In the genomic region with DNA sequence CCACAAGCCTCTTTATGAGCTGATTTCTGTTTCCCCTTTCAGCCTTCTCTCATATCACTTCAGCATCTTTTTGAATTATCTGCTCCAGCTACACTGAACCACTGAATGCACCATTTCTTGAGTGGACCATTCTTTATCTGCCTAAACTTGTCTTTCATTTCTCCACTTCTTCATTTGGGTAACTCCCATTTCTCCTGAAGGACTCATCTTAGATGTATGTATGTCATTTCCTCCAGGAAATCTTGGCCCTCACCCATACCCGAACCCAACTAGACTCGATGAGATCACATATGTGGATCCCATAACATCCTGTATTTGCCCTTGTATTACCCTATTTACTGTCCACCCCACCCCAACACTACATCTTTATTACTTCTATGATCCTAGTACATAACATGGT, we compare ENCODE assay signal across 21 cellular contexts.
A peak's percentile ranks its signal among the peaks of the same experiment; 100 is the strongest.
DNase-seq lines count a peak whose midpoint lies in the region; ATAC-seq and TF ChIP-seq lines count a peak whose summit lies in the region.
"Had no signal": no experiment of that assay in that cellular context is flagged by ENCODE, and none has a peak within 500 bp of the region (broad histone marks: within the 10 kb centered on the region; RNA-seq: fewer than 3 reads in every experiment).

No MANE protein-coding gene starts in this region.

- dilution Hi-C loops in mammary epithelial cell (cut with HindIII; ENCODE audit: low sequenced_read_pairs): no loop called here

- TF ChIP-seq CTCF in mammary epithelial cell (conservative IDR thresholded peaks at IDR 0.05 in 1 of 2, IDR thresholded peaks at IDR 0.05 in 1 of 2; ENCODE audit: extremely low read depth in 1 of 2, insufficient read depth in 1 of 2, low read depth in 1 of 2, low read length in 2 of 2): no peak
- TF ChIP-seq CTCF in MCF 10A (IDR thresholded peaks at IDR 0.05; ENCODE audit: unreplicated experiment): no peak
- no peak for TF ChIP-seq CTCF in RWPE2 (IDR thresholded peaks at IDR 0.05; ENCODE audit: poor library complexity, severe bottlenecking)
- no peak for TF ChIP-seq CTCF in foreskin keratinocyte (conservative IDR thresholded peaks at IDR 0.05)
- TF ChIP-seq CTCF in CD4-positive, alpha-beta T cell (IDR thresholded peaks at IDR 0.05): no peak

- H3K4me3 Mint-ChIP-seq in MCF 10A (ENCODE audit: unreplicated experiment): no peak overlapping the region
- H3K4me3 Mint-ChIP-seq in CD4-positive, alpha-beta T cell: no peak overlapping the region
- H3K4me3 Mint-ChIP-seq: CD14-positive monocyte; CD4-positive, alpha-beta memory T cell had no signal

- 48% methylated on average over 2 of the region's 2 CpGs for WGBS in mammary epithelial cell (ENCODE audit: low coverage, missing lambda C conversion rate)

- H3K27ac Mint-ChIP-seq in MCF 10A (ENCODE audit: low read depth, unreplicated experiment): no peak overlapping the region
- no peak overlapping the region for H3K27ac Mint-ChIP-seq in CD4-positive, alpha-beta T cell
- H3K27ac Mint-ChIP-seq: CD14-positive monocyte; CD4-positive, alpha-beta memory T cell had no signal

- H3K9ac ChIP-seq in mammary epithelial cell (ENCODE audit: insufficient read depth, low read length): no peak overlapping the region
- H3K9ac ChIP-seq: BLaER1 treated with 17β-estradiol and CSF1 and Interleukin-3, amounts not matched to agents 10 nM and 100 nM; GM23248 had no signal

- POLR2A ChIA-PET in MCF 10A (lab: Yijun Ruan, JAX): no interaction called here
- POLR2A ChIA-PET in CD4-positive, alpha-beta T cell (lab: Charles Lee): no interaction called here

- H3K9me3 Mint-ChIP-seq in MCF 10A (ENCODE audit: unreplicated experiment): no peaks in the 10 kb centered on the region
- no peaks in the 10 kb centered on the region for H3K9me3 Mint-ChIP-seq in CD4-positive, alpha-beta T cell
- H3K9me3 Mint-ChIP-seq: CD4-positive, alpha-beta memory T cell had no signal

- no peaks in the 10 kb centered on the region for H3K36me3 ChIP-seq in mammary epithelial cell (ENCODE audit: insufficient read depth, low read length)
- no peaks in the 10 kb centered on the region for H3K36me3 ChIP-seq in RWPE2 (ENCODE audit: low read depth)
- H3K36me3 ChIP-seq: BE2C; BLaER1 treated with 17β-estradiol and CSF1 and Interleukin-3, amounts not matched to agents 10 nM and 100 nM had no signal

- no peaks in the 10 kb centered on the region for H3K9me3 ChIP-seq in mammary epithelial cell (replicated peaks; ENCODE audit: insufficient read depth, low read length)
- no peaks in the 10 kb centered on the region for H3K9me3 ChIP-seq in RWPE2 (ENCODE audit: severe bottlenecking)
- H3K9me3 ChIP-seq in CD4-positive, alpha-beta T cell (ENCODE audit: control insufficient read depth, low read length): no peaks in the 10 kb centered on the region
- H3K9me3 ChIP-seq: BE2C had no signal

- no peaks in the 10 kb centered on the region for H4K20me1 ChIP-seq in mammary epithelial cell (ENCODE audit: insufficient read depth, low read length)
- H4K20me1 ChIP-seq: BLaER1 treated with 17β-estradiol and CSF1 and Interleukin-3, amounts not matched to agents 10 nM and 100 nM had no signal

- peak; percentile 31; the same call in 2 of the 3 replicates for ATAC-seq in RWPE2 (ENCODE audit: low read depth)
- peak; percentile 57 for ATAC-seq in foreskin keratinocyte
- no peak for ATAC-seq in CD4-positive, alpha-beta T cell (ENCODE audit: poor library complexity)

- H3K36me3 Mint-ChIP-seq in MCF 10A (ENCODE audit: insufficient read depth, unreplicated experiment): no peaks in the 10 kb centered on the region
- no peaks in the 10 kb centered on the region for H3K36me3 Mint-ChIP-seq in CD4-positive, alpha-beta T cell (ENCODE audit: low read depth)
- H3K36me3 Mint-ChIP-seq: CD14-positive monocyte; CD4-positive, alpha-beta memory T cell had no signal

- H3K27ac ChIP-seq in mammary epithelial cell (ENCODE audit: insufficient read depth, low read depth, low read length) (no peak overlapping the region), RWPE2 (ENCODE audit: poor library complexity, severe bottlenecking) (no peak overlapping the region), foreskin keratinocyte (no peak overlapping the region)
- no peak overlapping the region for H3K27ac ChIP-seq in CD4-positive, alpha-beta T cell (ENCODE audit: low read depth, low read length)
- H3K27ac ChIP-seq: 22Rv1; BLaER1 treated with 17β-estradiol and CSF1 and Interleukin-3, amounts not matched to agents 10 nM and 100 nM; GM23248 had no signal

- intact Hi-C loops in mammary epithelial cell (cut with micrococcal nuclease) (no loop called here), MCF 10A (cut with micrococcal nuclease) (no loop called here)
- intact Hi-C loops in CD4-positive, alpha-beta T cell (cut with DNase I, micrococcal nuclease): no loop called here

- DNase-seq in mammary epithelial cell (peak; percentile 41), MCF 10A (ENCODE audit: unreplicated experiment) (no peak), RWPE2 (ENCODE audit: low spot score) (no peak), foreskin keratinocyte (peak; percentile 54 to 77), NCI-H1436 (lab: John Stamatoyannopoulos, UW) (no peak)
- DNase-seq in CD4-positive, alpha-beta T cell: no peak
- DNase-seq in stimulated activated CD4-positive, alpha-beta T cell treated with anti-CD3 and anti-CD28 coated beads, Interleukin-15, amount 100 ng/mL, for 24 hours: no peak
- no peak for DNase-seq in activated T-cell treated with anti-CD3 and anti-CD28 coated beads, Interleukin-2, amount 50 U/mL, for 48 hours
- DNase-seq: AML-193; BE2C; Calu3; CD4-positive, alpha-beta memory T cell; COR-L47; DMS53; DMS79 treated with DMSO at 0.1 percent for 48 hours; GM23248; H7; HCEC 1CT had no signal

- in situ Hi-C loops in mammary epithelial cell (cut with MboI; ENCODE audit: low sequenced_read_pairs in 2 of 2): no loop called here

- BruUV-seq in mammary epithelial cell (replicated peaks; lab: Mats Ljungman, UMichigan): no TSS peak
- BruUV-seq in MCF 10A (replicated peaks; lab: Mats Ljungman, UMichigan): no TSS peak

- H3K4me1 ChIP-seq in mammary epithelial cell (ENCODE audit: insufficient read depth, low read length): no peaks in the 10 kb centered on the region
- H3K4me1 ChIP-seq in RWPE2 (ENCODE audit: insufficient read depth, poor library complexity, severe bottlenecking): no peaks in the 10 kb centered on the region
- H3K4me1 ChIP-seq in foreskin keratinocyte: peaks cover 10% of the 10 kb centered on the region
- H3K4me1 ChIP-seq: BE2C had no signal

- CTCF ChIA-PET in mammary epithelial cell (lab: Charles Lee; ENCODE audit: low non-redundant PET): no interaction called here
- CTCF ChIA-PET in MCF 10A (lab: Yijun Ruan, JAX): interaction anchor here (0.6 to 1.2 kb wide), 4 partner anchors 9 to 1754 kb away, joined by 3 read pairs; no protein-coding TSS in a partner anchor
- CTCF ChIA-PET in CD4-positive, alpha-beta T cell (lab: Charles Lee): no interaction called here

- peak overlapping the region; percentile 42 for H2AFZ ChIP-seq in mammary epithelial cell (ENCODE audit: low read depth, low read length)
- H2AFZ ChIP-seq: GM23248 had no signal

- H3K27me3 ChIP-seq in mammary epithelial cell (ENCODE audit: insufficient read depth, low read length): no peaks in the 10 kb centered on the region
- no peaks in the 10 kb centered on the region for H3K27me3 ChIP-seq in RWPE2 (ENCODE audit: insufficient read depth, poor library complexity, severe bottlenecking)
- no peaks in the 10 kb centered on the region for H3K27me3 ChIP-seq in foreskin keratinocyte
- no peaks in the 10 kb centered on the region for H3K27me3 ChIP-seq in CD4-positive, alpha-beta T cell (ENCODE audit: control insufficient read depth, insufficient read depth, low read length)
- H3K27me3 ChIP-seq: BE2C; BLaER1 treated with 17β-estradiol and CSF1 and Interleukin-3, amounts not matched to agents 10 nM and 100 nM had no signal

- H3K79me2 ChIP-seq in mammary epithelial cell (ENCODE audit: insufficient read depth, low read length): no peaks in the 10 kb centered on the region

- H3K4me2 ChIP-seq in mammary epithelial cell (ENCODE audit: insufficient read depth, low read depth, low read length): no peak overlapping the region
- H3K4me2 ChIP-seq: BLaER1 treated with 17β-estradiol and CSF1 and Interleukin-3, amounts not matched to agents 10 nM and 100 nM had no signal

- no peaks in the 10 kb centered on the region for H3K4me1 Mint-ChIP-seq in MCF 10A (ENCODE audit: insufficient read depth, unreplicated experiment)
- H3K4me1 Mint-ChIP-seq in CD4-positive, alpha-beta T cell (ENCODE audit: low read depth): no peaks in the 10 kb centered on the region
- H3K4me1 Mint-ChIP-seq: CD14-positive monocyte; CD4-positive, alpha-beta memory T cell had no signal

- H3K4me3 ChIP-seq in mammary epithelial cell (replicated peaks in 1 of 3; ENCODE audit: insufficient read depth in 1 of 3, low read depth in 2 of 3, low read length in 3 of 3): no peak overlapping the region
- H3K4me3 ChIP-seq in RWPE2 (ENCODE audit: severe bottlenecking): no peak overlapping the region
- H3K4me3 ChIP-seq: BLaER1 treated with 17β-estradiol and CSF1 and Interleukin-3, amounts not matched to agents 10 nM and 100 nM; GM23248 had no signal

- no peaks in the 10 kb centered on the region for H3K27me3 Mint-ChIP-seq in MCF 10A (ENCODE audit: insufficient read depth, unreplicated experiment)
- H3K27me3 Mint-ChIP-seq in CD4-positive, alpha-beta T cell: peaks cover 3% of the 10 kb centered on the region

Comparison
In these comparisons a context has a peak if more than half of its experiments do, and no peak if none do; other contexts are left out.
1. DNase-seq: peak in mammary epithelial cell (single experiment) and foreskin keratinocyte (2 of 2); none in MCF 10A (single experiment), RWPE2 (single experiment), NCI-H1436 (single experiment), CD4-positive, alpha-beta T cell (0 of 10), stimulated activated CD4-positive, alpha-beta T cell treated with anti-CD3 and anti-CD28 coated beads, Interleukin-15, amount 100 ng/mL, for 24 hours (single experiment) and activated T-cell treated with anti-CD3 and anti-CD28 coated beads, Interleukin-2, amount 50 U/mL, for 48 hours (0 of 2).